10 cellular contexts compared by ENCODE assay signal in genomic region chr17:46943511-46944393, GRCh38. TPM values are rescaled to one million over a fixed set of nuclear protein-coding genes. Genes with fewer than 3 reads are reported as not detected.
DNase-seq lines count a peak whose midpoint lies in the region; ATAC-seq, FAIRE-seq and TF ChIP-seq lines count a peak whose summit lies in the region.
"Had no signal": no experiment of that assay in that cellular context is flagged by ENCODE, and none has a peak within 500 bp of the region (broad histone marks: within the 10 kb centered on the region; RNA-seq: fewer than 3 reads in every experiment).

No MANE protein-coding gene starts in this region.

- H3K27ac ChIP-seq in thyroid gland, result no peak overlapping the region

- 2 to 17% methylated on average over 12 to 21 of the region's 21 CpGs for WGBS in thyroid gland, 2 donors

- no peak for TF ChIP-seq POLR2A in thyroid gland (IDR thresholded peaks at IDR 0.05)

- no peak for FAIRE-seq in D721Med (lab: Jason Lieb, UNC)

- H3K4me1 Mint-ChIP-seq in activated CD8-positive, alpha-beta T cell treated with anti-CD3 and anti-CD28 coated beads, Interleukin-2, amount 10 ng/mL, durations not matched to agents 7 days and 5 days (ENCODE audit: low read depth), result peaks cover 27% of the 10 kb centered on the region

- no peaks in the 10 kb centered on the region for H3K9me3 Mint-ChIP-seq in activated naive CD4-positive, alpha-beta T cell treated with anti-CD3 and anti-CD28 coated beads, Interleukin-2, amount 50 U/mL, for 72 hours
- H3K9me3 Mint-ChIP-seq in activated CD8-positive, alpha-beta T cell treated with anti-CD3 and anti-CD28 coated beads, Interleukin-2, amount 10 ng/mL, durations not matched to agents 7 days and 5 days (ENCODE audit: insufficient read depth), result no peaks in the 10 kb centered on the region
- H3K9me3 Mint-ChIP-seq: dendritic cell treated with granulocyte-macrophage colony-stimulating factor and Interleukin-4, amounts not matched to agents 40 ng/mL and 50 ng/mL, for 4 days had no signal

- H3K27me3 ChIP-seq in thyroid gland, result no peaks in the 10 kb centered on the region

- H3K4me1 ChIP-seq in thyroid gland, result peaks cover 6 to 10% of the 10 kb centered on the region in 2 donors

- no peaks in the 10 kb centered on the region for H3K27me3 Mint-ChIP-seq in activated CD8-positive, alpha-beta T cell treated with anti-CD3 and anti-CD28 coated beads, Interleukin-2, amount 10 ng/mL, durations not matched to agents 7 days and 5 days (ENCODE audit: low read depth)

- peak in 1 of 2 donors; percentile 11 for ATAC-seq in activated naive CD4-positive, alpha-beta T cell treated with anti-CD3 and anti-CD28 coated beads, Interleukin-2, amount 50 U/mL, for 72 hours
- no peak for ATAC-seq in activated CD8-positive, alpha-beta T cell treated with anti-CD3 and anti-CD28 coated beads, Interleukin-2, amount 10 ng/mL, durations not matched to agents 7 days and 5 days

- POLR2A ChIA-PET in activated CD8-positive, alpha-beta T cell treated with anti-CD3 and anti-CD28 coated beads, Interleukin-2, amount 10 ng/mL, durations not matched to agents 7 days and 5 days (lab: Charles Lee), result interaction anchor here (0.9 kb wide), 1 partner anchor 19 kb away, joined by 3 read pairs; no protein-coding TSS in a partner anchor

- CTCF ChIA-PET in activated CD8-positive, alpha-beta T cell treated with anti-CD3 and anti-CD28 coated beads, Interleukin-2, amount 10 ng/mL, durations not matched to agents 7 days and 5 days (lab: Charles Lee), result interaction anchor here (1.6 to 3.2 kb wide), 5 partner anchors 10 to 372 kb away, joined by 3 to 16 read pairs (median 11); no protein-coding TSS in a partner anchor

- H3K9me3 ChIP-seq in thyroid gland, result no peaks in the 10 kb centered on the region

- no peak overlapping the region for H3K4me3 ChIP-seq in thyroid gland (replicated peaks in 1 of 3)

- H3K36me3 ChIP-seq in thyroid gland, result peaks cover 14 to 16% of the 10 kb centered on the region in 2 donors

- no peak for DNase-seq in activated naive CD4-positive, alpha-beta T cell treated with anti-CD3 and anti-CD28 coated beads, Interleukin-2, amount 50 U/mL, for 72 hours (ENCODE audit: low spot score in 2 of 2)
- DNase-seq in activated naive CD4-positive, alpha-beta T cell treated with anti-CD3 and anti-CD28 coated beads, Interleukin-2, amount 50 U/mL, for 16 hours, result no peak
- peak; percentile 37 for DNase-seq in activated CD8-positive, alpha-beta T cell treated with anti-CD3 and anti-CD28 coated beads, Interleukin-2, amount 10 ng/mL, durations not matched to agents 7 days and 5 days
- DNase-seq in islet precursor cell, result peak; percentile 97
- peak; percentile 31 to 36 for DNase-seq in thyroid gland
- no peak for DNase-seq in D721Med (ENCODE audit: insufficient read length, low spot score)
- no peak for DNase-seq in central memory CD4-positive, alpha-beta T cell
- no peak for DNase-seq in SKM-1 treated with dmso at 0.1 percent for 144 hours (lab: John Stamatoyannopoulos, UW; ENCODE audit: unreplicated experiment)
- DNase-seq: NCI-H1048 had no signal

- TF ChIP-seq CTCF in thyroid gland (IDR thresholded peaks at IDR 0.05) (no peak), D721Med (IDR thresholded peaks at IDR 0.05; ENCODE audit: insufficient read depth, missing control alignments) (no peak)

- peak overlapping the region; percentile 3 to 29 for H3K27ac Mint-ChIP-seq in activated naive CD4-positive, alpha-beta T cell treated with anti-CD3 and anti-CD28 coated beads, Interleukin-2, amount 50 U/mL, for 72 hours
- H3K27ac Mint-ChIP-seq in activated CD8-positive, alpha-beta T cell treated with anti-CD3 and anti-CD28 coated beads, Interleukin-2, amount 10 ng/mL, durations not matched to agents 7 days and 5 days, result peak overlapping the region; percentile 37
- H3K27ac Mint-ChIP-seq: dendritic cell treated with granulocyte-macrophage colony-stimulating factor and Interleukin-4, amounts not matched to agents 40 ng/mL and 50 ng/mL, for 4 days had no signal

- intact Hi-C loops in thyroid gland (cut with DNase I), result loop anchor here (5.0 kb wide), 1 partner anchor 54 kb away; no protein-coding TSS in a partner anchor

- H3K4me3 Mint-ChIP-seq in activated CD8-positive, alpha-beta T cell treated with anti-CD3 and anti-CD28 coated beads, Interleukin-2, amount 10 ng/mL, durations not matched to agents 7 days and 5 days, result no peak overlapping the region
- H3K4me3 Mint-ChIP-seq: dendritic cell treated with granulocyte-macrophage colony-stimulating factor and Interleukin-4, amounts not matched to agents 40 ng/mL and 50 ng/mL, for 4 days had no signal

- no peaks in the 10 kb centered on the region for H3K36me3 Mint-ChIP-seq in activated naive CD4-positive, alpha-beta T cell treated with anti-CD3 and anti-CD28 coated beads, Interleukin-2, amount 50 U/mL, for 72 hours
- H3K36me3 Mint-ChIP-seq in activated CD8-positive, alpha-beta T cell treated with anti-CD3 and anti-CD28 coated beads, Interleukin-2, amount 10 ng/mL, durations not matched to agents 7 days and 5 days (ENCODE audit: low read depth), result peaks cover 18% of the 10 kb centered on the region

RNA-seq across cellular contexts. Expression of gene GOSR2, which starts 20.8 kb away (rescaled TPM):
- 10 to 100 TPM; 38.4 TPM for total RNA-seq in activated naive CD4-positive, alpha-beta T cell treated with anti-CD3 and anti-CD28 coated beads, Interleukin-2, amount 50 U/mL, for 72 hours
- 10 to 100 TPM; 50.6 to 51.5 TPM for total RNA-seq in activated CD8-positive, alpha-beta T cell treated with anti-CD3 and anti-CD28 coated beads, Interleukin-2, amount 10 ng/mL, durations not matched to agents 7 days and 5 days
- 10 to 100 TPM; 45.9 to 88.3 (median 51.6) TPM for total RNA-seq in thyroid gland

RNA-seq across cellular contexts. Expression of gene RPRML, which starts 35.3 kb away (rescaled TPM):
- total RNA-seq in activated naive CD4-positive, alpha-beta T cell treated with anti-CD3 and anti-CD28 coated beads, Interleukin-2, amount 50 U/mL, for 72 hours, result not detected
- under 1 TPM in 1 of 2 experiments, not detected in 1; 0.23 TPM for total RNA-seq in activated CD8-positive, alpha-beta T cell treated with anti-CD3 and anti-CD28 coated beads, Interleukin-2, amount 10 ng/mL, durations not matched to agents 7 days and 5 days
- total RNA-seq in thyroid gland, result not detected

Comparison
In these comparisons a context has a peak if more than half of its experiments do, and no peak if none do; other contexts are left out.
1. DNase-seq: peak in activated CD8-positive, alpha-beta T cell treated with anti-CD3 and anti-CD28 coated beads, Interleukin-2, amount 10 ng/mL, durations not matched to agents 7 days and 5 days (single experiment), islet precursor cell (single experiment) and thyroid gland (2 of 2); none in activated naive CD4-positive, alpha-beta T cell treated with anti-CD3 and anti-CD28 coated beads, Interleukin-2, amount 50 U/mL, for 72 hours (0 of 2), activated naive CD4-positive, alpha-beta T cell treated with anti-CD3 and anti-CD28 coated beads, Interleukin-2, amount 50 U/mL, for 16 hours (single experiment), D721Med (single experiment), central memory CD4-positive, alpha-beta T cell (single experiment) and SKM-1 treated with dmso at 0.1 percent for 144 hours (single experiment).